8 cellular contexts compared by ENCODE assay signal in the genomic region with DNA sequence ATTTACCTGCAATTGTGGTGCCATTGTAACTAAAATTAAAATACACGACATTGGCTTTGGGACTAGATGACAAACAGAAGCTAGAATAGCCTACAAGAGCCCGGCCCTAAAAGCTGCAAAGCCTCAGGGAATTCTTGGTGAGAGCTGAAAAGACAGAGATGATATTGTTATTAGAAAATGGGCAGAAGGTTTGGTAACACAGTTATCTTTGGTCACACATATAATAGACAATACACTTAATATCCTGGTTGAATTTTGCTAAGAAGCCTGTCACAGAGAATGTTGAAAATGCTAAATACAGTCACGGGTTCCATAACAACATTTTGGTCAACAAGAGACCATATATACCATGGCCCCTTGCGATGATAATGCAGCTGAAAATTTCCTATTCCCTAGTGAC.
"Had no signal": no experiment of that assay in that cellular context is flagged by ENCODE, and none has a peak within 500 bp of the region (broad histone marks: within the 10 kb centered on the region; RNA-seq: fewer than 3 reads in every experiment).

No MANE protein-coding gene starts in this region.

- H3K4me2 ChIP-seq: GM23338 had no signal

- H2AFZ ChIP-seq: GM23338 had no signal

- FAIRE-seq: H1, H54, HTR-8/SVneo, K562 had no signal

- DNase-seq: H9, HCEC 1CT, IMR-90 had no signal

- H3K4me3 ChIP-seq: GM23338, K562 had no signal
